ENCODE assay signal across 18 cellular contexts in the genomic region with DNA sequence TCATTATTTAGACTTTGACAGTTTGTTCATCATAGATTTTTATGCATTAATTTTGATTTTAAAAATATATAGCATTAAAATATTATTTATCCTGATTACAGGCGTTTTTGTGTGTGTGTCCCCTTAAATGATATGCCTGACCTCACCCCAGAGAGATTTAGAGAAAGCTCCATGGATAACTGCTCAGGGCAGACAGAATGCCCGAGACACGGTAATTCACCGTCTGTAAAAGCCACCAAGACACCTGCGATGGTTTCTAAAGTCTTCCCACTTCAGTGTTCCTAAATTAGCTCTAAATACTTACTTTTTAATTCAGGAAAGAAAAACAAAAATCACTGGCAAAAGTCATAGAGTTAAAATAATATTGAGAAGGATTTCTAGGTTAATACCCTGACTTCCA.
DNase-seq lines count a peak whose midpoint lies in the region; ATAC-seq and TF ChIP-seq lines count a peak whose summit lies in the region.
"Had no signal": no experiment of that assay in that cellular context is flagged by ENCODE, and none has a peak within 500 bp of the region (broad histone marks: within the 10 kb centered on the region; RNA-seq: fewer than 3 reads in every experiment).

No MANE protein-coding gene starts in this region.

- no peak overlapping the region for H3K4me3 ChIP-seq in HL-60 (replicated peaks; ENCODE audit: insufficient read depth, low read length)
- H3K4me3 ChIP-seq: gastroesophageal sphincter, left ventricle myocardium inferior had no signal

- DNase-seq in NCI-H187 (lab: John Stamatoyannopoulos, UW), result peak; percentile 17 to 18
- no peak for DNase-seq in NCI-H187 treated with DMSO at 0.1 percent for 48 hours (lab: John Stamatoyannopoulos, UW)
- DNase-seq in HL-60 (ENCODE audit: low read depth in 1 of 2, low spot score in 1 of 2), result no peak
- peak; percentile 35 for DNase-seq in RPMI8226
- peak; percentile 61 for DNase-seq in myocyte (ENCODE audit: low read depth)
- no peak for DNase-seq in NCI-H1930 (lab: John Stamatoyannopoulos, UW)
- DNase-seq: 8988T; activated CD8-positive, alpha-beta memory T cell treated with anti-CD3 and anti-CD28 coated beads for 24 hours; activated naive CD4-positive, alpha-beta T cell; cortex of kidney; left ventricle myocardium inferior; NCI-H2227 treated with DMSO at 0.1 percent for 48 hours; WERI-Rb-1 had no signal

- TF ChIP-seq CTCF in HL-60 (IDR thresholded peaks at IDR 0.05; ENCODE audit: insufficient read depth, low read length), result no peak

- ATAC-seq in HG02642 (IDR thresholded peaks at IDR 0.05; ENCODE audit: poor library complexity, unreplicated experiment) (no peak), HG03039 (IDR thresholded peaks at IDR 0.05; ENCODE audit: unreplicated experiment) (no peak)
- ATAC-seq: gastroesophageal sphincter had no signal

- H3K27ac ChIP-seq in HL-60 (replicated peaks), result peak overlapping the region; percentile 51
- H3K27ac ChIP-seq: epithelial cell of prostate, gastroesophageal sphincter, left ventricle myocardium inferior, parathyroid adenoma, WERI-Rb-1 had no signal

- H3K27me3 ChIP-seq in HL-60 (ENCODE audit: insufficient read depth, poor library complexity, severe bottlenecking), result no peaks in the 10 kb centered on the region

Comparison
In these comparisons a context has a peak if more than half of its experiments do, and no peak if none do; other contexts are left out.
1. DNase-seq: peak in NCI-H187 (2 of 2), RPMI8226 (single experiment) and myocyte (single experiment); none in NCI-H187 treated with DMSO at 0.1 percent for 48 hours (single experiment), HL-60 (0 of 2) and NCI-H1930 (0 of 2).